In genomic region chr17:50866261-50866949, GRCh38 we compare ENCODE assay signal across 8 cellular contexts. TPM values are rescaled to one million over a fixed set of nuclear protein-coding genes. Genes with fewer than 3 reads are reported as not detected.
DNase-seq lines count a peak whose midpoint lies in the region; ATAC-seq and TF ChIP-seq lines count a peak whose summit lies in the region.

Gene TOB1, minus strand, starts transcription at chr17:50866354. Its CDS starts 2,337 bp downstream, at chr17:50864017.

- H3K27ac ChIP-seq in ovary (peak within 1 kb of the TSS; percentile 98), thymus (ENCODE audit: low read depth) (peak within 1 kb of the TSS; percentile 100)

- TF ChIP-seq EP300 in ovary (IDR thresholded peaks at IDR 0.05) = peak; percentile 35

- 1% methylated on average over 39 to 75 of the region's 75 CpGs for WGBS in ovary, 3 donors
- under 1% methylated on average over 75 of the region's 75 CpGs for WGBS in thymus

- H3K4me1 ChIP-seq in ovary (ENCODE audit: insufficient read depth) (peaks cover 2% of the 10 kb centered on the region), thymus (ENCODE audit: control insufficient read depth, insufficient read depth, low read length) (peaks cover 17% of the 10 kb centered on the region)

- ATAC-seq in HG02642 (IDR thresholded peaks at IDR 0.05; ENCODE audit: poor library complexity, unreplicated experiment) = peak; percentile 70

- H3K36me3 Mint-ChIP-seq in activated naive CD8-positive, alpha-beta T cell = peaks cover 7% of the 10 kb centered on the region

- peaks cover 61% of the 10 kb centered on the region for H3K4me1 Mint-ChIP-seq in activated naive CD8-positive, alpha-beta T cell (ENCODE audit: low read depth)

- H3K9me3 Mint-ChIP-seq in activated naive CD8-positive, alpha-beta T cell (ENCODE audit: low read depth) = no peaks in the 10 kb centered on the region

- H3K4me3 Mint-ChIP-seq in activated naive CD8-positive, alpha-beta T cell = peak within 1 kb of the TSS; percentile 98

- DNase-seq in NCI-H1105 treated with DMSO at 0.1 percent for 48 hours (lab: John Stamatoyannopoulos, UW) = peak; percentile 90
- DNase-seq in SKM-1 treated with dmso at 0.1 percent for 144 hours (lab: John Stamatoyannopoulos, UW; ENCODE audit: unreplicated experiment) = peak; percentile 91
- peak; percentile 91 to 99 (median 98) for DNase-seq in head of caudate nucleus
- peak; percentile 98 to 99 (median 98) for DNase-seq in ovary

- TF ChIP-seq CTCF in ovary (IDR thresholded peaks at IDR 0.05) = no peak

- H3K9me3 ChIP-seq in ovary (no peaks in the 10 kb centered on the region), thymus (ENCODE audit: control insufficient read depth) (no peaks in the 10 kb centered on the region)

- no peaks in the 10 kb centered on the region for H3K27me3 ChIP-seq in ovary
- no peaks in the 10 kb centered on the region for H3K27me3 ChIP-seq in thymus (ENCODE audit: control insufficient read depth, insufficient read depth)

- TF ChIP-seq POLR2A in GM10847 (IDR thresholded peaks at IDR 0.05; ENCODE audit: extremely low read depth, insufficient read length) (peak; percentile 100), ovary (IDR thresholded peaks at IDR 0.05) (peak; percentile 99)

- H3K27me3 Mint-ChIP-seq in activated naive CD8-positive, alpha-beta T cell = no peaks in the 10 kb centered on the region

- H3K4me3 ChIP-seq in ovary = peak within 1 kb of the TSS; percentile 99
- peak within 1 kb of the TSS; percentile 96 for H3K4me3 ChIP-seq in thymus (ENCODE audit: low read length)

- peak within 1 kb of the TSS; percentile 99 for H3K27ac Mint-ChIP-seq in activated naive CD8-positive, alpha-beta T cell

- H3K36me3 ChIP-seq in ovary = no peaks in the 10 kb centered on the region
- peaks cover 7% of the 10 kb centered on the region for H3K36me3 ChIP-seq in thymus (ENCODE audit: control insufficient read depth, insufficient read depth)

- intact Hi-C loops in head of caudate nucleus (cut with DNase I) (loop anchor here (2.0 kb wide), 2 partner anchors 26 to 64 kb away; no protein-coding TSS in a partner anchor), ovary (cut with DNase I) (loop anchor here in 2 of 4 donors (5.0 kb wide), 4 partner anchors 36 to 86 kb away; no protein-coding TSS in a partner anchor)

RNA-seq across cellular contexts. Expression of gene TOB1, which starts in this region (rescaled TPM):
- 100 to 1,000 TPM in 1 of 7 donors, 10 to 100 TPM in 6; 28.6 to 150 (median 79.2) TPM for total RNA-seq in ovary
- 10 to 100 TPM; 19.6 to 49.3 TPM for polyA plus RNA-seq in ovary
- polyA plus RNA-seq in thymus = 49.3 TPM

Comparison
In these comparisons a context has a peak if more than half of its experiments do, and no peak if none do; other contexts are left out.
1. Peak in every context shown above with its lines: DNase-seq, ATAC-seq, H3K4me3 ChIP-seq and H3K27ac ChIP-seq.